ENCODE assay signal across 21 cellular contexts in genomic region chr5:161409471-161409870, GRCh38.
"Had no signal": no experiment of that assay in that cellular context is flagged by ENCODE, and none has a peak within 500 bp of the region (broad histone marks: within the 10 kb centered on the region; RNA-seq: fewer than 3 reads in every experiment).

No MANE protein-coding gene starts in this region.

- H3K27ac ChIP-seq: RWPE1 had no signal

- H3K9me3 ChIP-seq: SK-N-SH had no signal

- ATAC-seq: Panc1, PC-3 had no signal

- H3K9ac ChIP-seq: SK-N-SH had no signal

- DNase-seq: KBM-7; MM.1S; NCI-H1048; NCI-H1105; NCI-H1417 treated with DMSO at 0.1 percent for 48 hours; NCI-H146; NCI-H1694 treated with DMSO at 0.1 percent for 48 hours; NCI-H1930; NCI-H2081; NCI-H2107; NCI-H2227 treated with DMSO at 0.1 percent for 48 hours; NCI-H524; NCI-H526 treated with DMSO at 0.1 percent for 48 hours; NCI-H748 treated with DMSO at 0.1 percent for 48 hours; NK-92 treated with Interleukin-12 subunit alpha and Interleukin-12 subunit beta, amount 100 ng/mL, for 24 hours; PC-3; SHP77; SK-N-SH; SW 1271 had no signal

- H3K4me2 ChIP-seq: SK-N-SH had no signal
